In the genomic region with DNA sequence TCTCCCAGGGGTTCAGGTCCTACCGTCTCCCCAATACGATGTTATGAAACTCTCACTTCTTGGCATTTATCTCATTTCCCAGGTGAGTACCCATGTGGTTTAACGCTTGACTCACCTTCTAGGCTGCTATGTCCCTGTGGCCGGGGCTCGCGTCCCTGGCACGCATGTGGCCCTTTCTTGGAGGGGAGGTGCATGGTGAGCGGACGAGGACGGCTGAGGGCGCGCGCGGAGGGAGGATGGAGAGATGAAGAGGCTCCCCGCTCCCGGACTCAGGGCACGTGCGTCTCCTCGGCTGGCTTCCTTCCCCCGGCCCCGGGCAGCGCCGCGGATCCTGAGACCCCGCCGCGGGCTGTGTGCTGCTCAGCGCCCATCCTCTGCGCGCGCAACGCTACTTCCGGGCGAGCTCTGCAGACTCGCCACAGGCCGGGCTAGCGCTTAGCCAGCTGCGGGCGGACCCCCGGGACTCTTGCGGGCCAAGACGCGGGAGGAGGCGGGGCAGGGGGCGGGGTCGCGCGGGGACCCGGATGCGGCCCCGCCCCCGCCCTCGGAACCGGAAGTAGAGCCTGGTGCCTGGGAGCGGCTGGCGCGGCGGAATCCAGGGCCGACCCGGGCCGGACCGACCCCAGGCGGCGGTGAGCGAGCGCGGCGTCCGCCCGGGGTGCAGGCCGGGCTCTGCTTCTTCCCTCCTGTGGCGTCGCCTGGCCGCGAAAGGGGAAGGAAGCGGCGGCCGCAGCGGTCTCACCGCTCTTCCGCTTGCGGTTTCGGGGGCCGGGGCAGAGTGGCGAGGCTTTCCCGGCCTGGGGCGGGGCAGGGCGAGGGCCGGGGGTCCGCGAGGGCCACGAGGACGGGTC, we compare ENCODE assay signal across 8 cellular contexts. TPM values are rescaled to one million over a fixed set of nuclear protein-coding genes. Genes with fewer than 3 reads are reported as not detected.
A peak's percentile ranks its signal among the peaks of the same experiment; 100 is the strongest.
DNase-seq lines count a peak whose midpoint lies in the region; ATAC-seq and TF ChIP-seq lines count a peak whose summit lies in the region.

A gene (plus strand): TSS at position 547 of the 851 bp plus-strand sequence. CDS start 8,769 bp downstream, outside the sequence.

- in situ Hi-C loops in KBM-7 (cut with MboI; ENCODE audit: low pct_unique_long_range_greater_than_20kb, low sequenced_read_pairs) = no loop called here
- in situ Hi-C loops in Panc1 (cut with HindIII; ENCODE audit: low pct_unique_long_range_greater_than_20kb, low sequenced_read_pairs) = no loop called here

- H3K27ac ChIP-seq in Panc1 (ENCODE audit: low read length) = peak within 1 kb of the TSS; percentile 95

- H3K4me3 ChIP-seq in Panc1 (ENCODE audit: low read depth in 2 of 2, low read length in 2 of 2) = peak within 1 kb of the TSS; percentile 80 to 96
- H3K4me3 ChIP-seq in mucosa of stomach (ENCODE audit: low read length) = peak within 1 kb of the TSS; percentile 79

- intact Hi-C loops in Panc1 (cut with micrococcal nuclease; ENCODE audit: unreplicated experiment) = no loop called here

- POLR2A ChIA-PET in Panc1 (lab: Charles Lee) = no interaction called here

- TF ChIP-seq CTCF in Panc1 (IDR thresholded peaks at IDR 0.05) = no peak

- H3K9me3 ChIP-seq in Panc1 (ENCODE audit: control insufficient read depth, insufficient read depth, low read depth, low read length) (no peaks in the 10 kb centered on the region), mucosa of stomach (ENCODE audit: control insufficient read depth, low read length) (no peaks in the 10 kb centered on the region)

- peaks cover 22% of the 10 kb centered on the region for H3K4me1 ChIP-seq in Panc1 (ENCODE audit: control insufficient read depth, insufficient read depth, low read length)
- peaks cover 21% of the 10 kb centered on the region for H3K4me1 ChIP-seq in mucosa of stomach (ENCODE audit: control insufficient read depth, insufficient read depth, low read length)

- DNase-seq in 8988T = peak; percentile 90
- DNase-seq in KBM-7 = peak; percentile 74
- DNase-seq in Panc1 (ENCODE audit: low read depth, low spot score) = peak; percentile 25
- DNase-seq in activated T-helper 1 cell treated with Interleukin-2 at 50 U/mL for 16 hours (ENCODE audit: low read depth) = peak; percentile 41
- DNase-seq in stimulated activated CD8-positive, alpha-beta memory T cell treated with anti-CD3 and anti-CD28 coated beads, Interleukin-7, amount 100 ng/mL, for 24 hours (ENCODE audit: low read depth) = peak; percentile 43

- H3K27me3 ChIP-seq in Panc1 (ENCODE audit: control insufficient read depth, insufficient read depth, low read length) (no peaks in the 10 kb centered on the region), mucosa of stomach (ENCODE audit: control insufficient read depth, insufficient read depth, low read length) (no peaks in the 10 kb centered on the region)

- peak; percentile 59 for ATAC-seq in GM18907 (IDR thresholded peaks at IDR 0.05; ENCODE audit: unreplicated experiment)
- peak; percentile 90 for ATAC-seq in Panc1
- ATAC-seq in esophagus mucosa = peak; percentile 81

- CTCF ChIA-PET in Panc1 (lab: Charles Lee) = no interaction called here

- BruUV-seq in Panc1 (replicated peaks; lab: Mats Ljungman, UMichigan) = no TSS peak

- H3K9ac ChIP-seq in mucosa of stomach (ENCODE audit: low read length) = peak within 1 kb of the TSS; percentile 88

- H3K36me3 ChIP-seq in Panc1 (ENCODE audit: control insufficient read depth, insufficient read depth, low read length) = 0 out of 2 replicates have a peak, but pooled peaks cover 2% of the 10 kb centered on the region
- no peaks in the 10 kb centered on the region for H3K36me3 ChIP-seq in mucosa of stomach (ENCODE audit: control insufficient read depth, insufficient read depth, low read length)

RNA-seq across cellular contexts. Expression of the gene that starts here (rescaled TPM):
- 503 TPM for total RNA-seq in Panc1 (2021; ENCODE audit: unreplicated experiment)
- 500 TPM for polyA plus RNA-seq in Panc1 (2012; ENCODE audit: insufficient read length)
- total RNA-seq in esophagus mucosa = 173 TPM

Comparison
In these comparisons a context has a peak if more than half of its experiments do, and no peak if none do; other contexts are left out.
1. Peak in every context shown above with its lines: DNase-seq, ATAC-seq, H3K4me3 ChIP-seq and H3K27ac ChIP-seq.
2. DNase-seq: peak in every context shown above with its lines; median percentile 90 in 8988T; 74 in KBM-7; 43 in stimulated activated CD8-positive, alpha-beta memory T cell treated with anti-CD3 and anti-CD28 coated beads, Interleukin-7, amount 100 ng/mL, for 24 hours; 41 in activated T-helper 1 cell treated with Interleukin-2 at 50 U/mL for 16 hours; 25 in Panc1.